In genomic region chr11:6251990-6252473, GRCh38 we compare ENCODE assay signal across 1 cellular context.
TF ChIP-seq lines count a peak whose summit lies in the region.

No MANE protein-coding gene starts in this region.

TF ChIP-seq in K562, 482 proteins besides CTCF, POLR2A, EP300 and RAD21:
- 0 out of 2 replicates have a peak, but pooled peaks have one; percentile 43 for TF ChIP-seq ZNF175 (CRISPR knock-in tag; IDR thresholded peaks at IDR 0.05; ENCODE audit: low read depth)
- TF ChIP-seq LARP7 (IDR thresholded peaks at IDR 0.05) = no peak
- TF ChIP-seq POLR2AphosphoS5 (IDR thresholded peaks at IDR 0.05; ENCODE audit: control insufficient read depth, insufficient read depth, low read depth, low read length) = 0 out of 2 replicates have a peak, but pooled peaks have one; percentile 38
- TF ChIP-seq CHD2 (IDR thresholded peaks at IDR 0.05; ENCODE audit: low read depth, low read length) = no peak
- peak; percentile 76; the same call in 1 of the 2 replicates for TF ChIP-seq ZNF589 (CRISPR knock-in tag; IDR thresholded peaks at IDR 0.05; ENCODE audit: low read depth)
- 0 out of 2 replicates have a peak, but pooled peaks have one; percentile 18 for TF ChIP-seq MAX (CRISPR knock-in tag; IDR thresholded peaks at IDR 0.05)
- TF ChIP-seq ZKSCAN8 (CRISPR knock-in tag; IDR thresholded peaks at IDR 0.05) = 0 out of 2 replicates have a peak, but pooled peaks have one; percentile 25
- TF ChIP-seq PHB2 (IDR thresholded peaks at IDR 0.05; ENCODE audit: low read depth) = no peak
- 0 out of 2 replicates have a peak, but pooled peaks have one; percentile 7 for TF ChIP-seq KLF16 (IDR thresholded peaks at IDR 0.05)
- TF ChIP-seq NFIC (IDR thresholded peaks at IDR 0.05) = peak; percentile 27; the same call in 1 of the 2 replicates
- peak; percentile 86 for TF ChIP-seq CBFA2T3 (IDR thresholded peaks at IDR 0.05)
- TF ChIP-seq EGR1 (conservative IDR thresholded peaks at IDR 0.05) = peak; percentile 55
- TF ChIP-seq NCOR1 (IDR thresholded peaks at IDR 0.05) = peak; percentile 45; the same call in 1 of the 2 replicates
- 0 out of 2 replicates have a peak, but pooled peaks have one; percentile 7 for TF ChIP-seq CREM (IDR thresholded peaks at IDR 0.05; ENCODE audit: low read depth)
- TF ChIP-seq TRIM24 (IDR thresholded peaks at IDR 0.05) = peak in 1 of 2 experiments; percentile 32; a peak in 1 of 4 replicates
- TF ChIP-seq CBFA2T2 (conservative IDR thresholded peaks at IDR 0.05) = peak; percentile 84
- no peak for TF ChIP-seq GMEB1 (CRISPR knock-in tag; IDR thresholded peaks at IDR 0.05)
- no peak for TF ChIP-seq NCOA2 (IDR thresholded peaks at IDR 0.05; ENCODE audit: partially characterized antibody in 2 of 2)
- peak; percentile 85 for TF ChIP-seq BHLHE40 (IDR thresholded peaks at IDR 0.05; ENCODE audit: low read length)
- TF ChIP-seq ARID1B (IDR thresholded peaks at IDR 0.05) = peak; percentile 41; the same call in 1 of the 2 replicates
- TF ChIP-seq TCF3 (CRISPR knock-in tag; IDR thresholded peaks at IDR 0.05) = peak; percentile 62
- TF ChIP-seq DPF2 (IDR thresholded peaks at IDR 0.05) = 0 out of 2 replicates have a peak, but pooled peaks have one; percentile 22
- TF ChIP-seq PHF20 (IDR thresholded peaks at IDR 0.05; ENCODE audit: partially characterized antibody) = no peak
- no peak for TF ChIP-seq ELF2 (CRISPR knock-in tag; IDR thresholded peaks at IDR 0.05)
- peak; percentile 42; the same call in 1 of the 2 replicates for TF ChIP-seq TAL1 (IDR thresholded peaks at IDR 0.05)
